10 cellular contexts compared by ENCODE assay signal in genomic region chr11:73072935-73073481, GRCh38.
DNase-seq lines count a peak whose midpoint lies in the region; ATAC-seq, FAIRE-seq and TF ChIP-seq lines count a peak whose summit lies in the region.
"Had no signal": no experiment of that assay in that cellular context is flagged by ENCODE, and none has a peak within 500 bp of the region (broad histone marks: within the 10 kb centered on the region; RNA-seq: fewer than 3 reads in every experiment).

No MANE protein-coding gene starts in this region.

- H3K9ac ChIP-seq in KMS-11, result no peak overlapping the region
- H3K9ac ChIP-seq in GM12878 (ENCODE audit: control insufficient read depth, insufficient read depth, low read length), result peak overlapping the region; percentile 30
- H3K9ac ChIP-seq in mesenchymal stem cell (ENCODE audit: low read length), result peak overlapping the region; percentile 60
- H3K9ac ChIP-seq: parathyroid adenoma had no signal

- TF ChIP-seq POLR2A in GM12878 (IDR thresholded peaks at IDR 0.05; ENCODE audit: low read depth, low read length), result 0 out of 2 replicates have a peak, but pooled peaks have one; percentile 31

- H4K20me1 ChIP-seq in KMS-11 (ENCODE audit: insufficient read depth) (no peaks in the 10 kb centered on the region), GM12878 (ENCODE audit: control insufficient read depth, insufficient read depth) (no peaks in the 10 kb centered on the region)

- POLR2A ChIA-PET in GM12878 (lab: Charles Lee), result no interaction called here

- H3K14ac ChIP-seq in mesenchymal stem cell (ENCODE audit: low read length in 2 of 2), result no peak overlapping the region

- H3K18ac ChIP-seq in mesenchymal stem cell (ENCODE audit: low read depth in 1 of 2, low read length in 2 of 2), result no peak overlapping the region

- intact Hi-C loops in GM12878 (cut with micrococcal nuclease; ENCODE audit: unreplicated experiment), result loop anchor here (5.0 kb wide), 2 partner anchors 64 to 101 kb away; no protein-coding TSS in a partner anchor

- FAIRE-seq in GM12878 (lab: Jason Lieb, UNC), result peak; percentile 93
- FAIRE-seq: K562 had no signal

- peaks cover 10% of the 10 kb centered on the region for H3K79me1 ChIP-seq in mesenchymal stem cell (replicated peaks; ENCODE audit: low read length, poor library complexity, severe bottlenecking)

- H3K27ac ChIP-seq in KMS-11, result peak overlapping the region; percentile 4; the same call in 1 of the 2 replicates
- peak overlapping the region; percentile 71 for H3K27ac ChIP-seq in GM12878 (ENCODE audit: control insufficient read depth, insufficient read depth)
- H3K27ac ChIP-seq in mesenchymal stem cell (ENCODE audit: low read length, poor library complexity, severe bottlenecking), result no peak overlapping the region
- H3K27ac ChIP-seq: parathyroid adenoma had no signal

- peak; percentile 65 for ATAC-seq in GM19438 (IDR thresholded peaks at IDR 0.05; ENCODE audit: low read depth, unreplicated experiment)
- ATAC-seq in GM12878, result peak; percentile 89
- ATAC-seq: K562 had no signal

- H3K79me2 ChIP-seq in KMS-11 (ENCODE audit: insufficient read depth, low read depth), result no peaks in the 10 kb centered on the region
- H3K79me2 ChIP-seq in GM12878 (ENCODE audit: control insufficient read depth, insufficient read depth, low read length), result peaks cover 81% of the 10 kb centered on the region
- H3K79me2 ChIP-seq: parathyroid adenoma had no signal

- H4K8ac ChIP-seq in mesenchymal stem cell (ENCODE audit: low read length), result no peak overlapping the region

- H3K36me3 ChIP-seq in KMS-11 (ENCODE audit: insufficient read depth), result no peaks in the 10 kb centered on the region
- peaks cover 0 to 5% of the 10 kb centered on the region in 2 experiments; a peak in 1 of 4 replicates for H3K36me3 ChIP-seq in GM12878 (ENCODE audit: control insufficient read depth in 2 of 2, insufficient read depth in 2 of 2, low read length in 1 of 2)
- H3K36me3 ChIP-seq in mesenchymal stem cell (ENCODE audit: control insufficient read depth in 1 of 2, insufficient read depth in 2 of 2, low read depth in 1 of 2, low read length in 2 of 2), result peaks cover 0 to 6% of the 10 kb centered on the region in 2 experiments

- no peak overlapping the region for H3K4me3 ChIP-seq in KMS-11 (IDR thresholded peaks at IDR 0.05; ENCODE audit: insufficient read depth, low read depth, low read length)
- H3K4me3 ChIP-seq in GM12878, result peak overlapping the region; percentile 41
- peak overlapping the region in 1 of 2 experiments; percentile 30 for H3K4me3 ChIP-seq in mesenchymal stem cell (ENCODE audit: insufficient read depth in 1 of 2, low read depth in 1 of 2, low read length in 2 of 2)
- H3K4me3 ChIP-seq: K562 had no signal

- SMC1A ChIA-PET in GM12878 (lab: Charles Lee; ENCODE audit: uncharacterized antibody, unreplicated experiment), result interaction anchor here (1.0 to 1.4 kb wide), 16 partner anchors 9 to 121 kb away, joined by 3 to 6 read pairs (median 4); no protein-coding TSS in a partner anchor

- H3K27me3 ChIP-seq in KMS-11 (ENCODE audit: insufficient read depth, low read depth) (no peaks in the 10 kb centered on the region), GM12878 (replicated peaks in 1 of 2; ENCODE audit: control insufficient read depth in 2 of 2, insufficient read depth in 2 of 2, low read length in 1 of 2) (no peaks in the 10 kb centered on the region), mesenchymal stem cell (ENCODE audit: control insufficient read depth in 1 of 2, insufficient read depth in 1 of 2, low read length in 2 of 2) (no peaks in the 10 kb centered on the region)

- TSS peak; percentile 25 for BruUV-seq in GM12878 (replicated peaks; lab: Mats Ljungman, UMichigan)

- no peak overlapping the region for H2AK5ac ChIP-seq in mesenchymal stem cell (ENCODE audit: low read length, severe bottlenecking)

- H3K4me1 ChIP-seq in KMS-11 (ENCODE audit: low read depth, poor library complexity, severe bottlenecking) (peaks cover 25% of the 10 kb centered on the region), GM12878 (ENCODE audit: control insufficient read depth, insufficient read depth, low read length) (peaks cover 15% of the 10 kb centered on the region; the same call in 1 of the 2 replicates), mesenchymal stem cell (ENCODE audit: control insufficient read depth, insufficient read depth, low read depth, low read length) (no peaks in the 10 kb centered on the region)
- H3K4me1 ChIP-seq: parathyroid adenoma had no signal

- no peak for TF ChIP-seq CTCF in KMS-11 (conservative IDR thresholded peaks at IDR 0.05; ENCODE audit: low read depth, low read length)
- no peak for TF ChIP-seq CTCF in GM12878 (IDR thresholded peaks at IDR 0.05 in 2 of 3, conservative IDR thresholded peaks at IDR 0.05 in 1 of 3; ENCODE audit: control insufficient read depth in 2 of 3, extremely low read depth in 1 of 3, insufficient read depth in 1 of 3, low read depth in 3 of 3, low read length in 3 of 3)

- DNase-seq in DMS153 (lab: John Stamatoyannopoulos, UW), result peak; percentile 12
- DNase-seq in GM12878 (ENCODE audit: low read depth, low spot score), result peak; percentile 72
- peak; percentile 41 for DNase-seq in mesenchymal stem cell
- no peak for DNase-seq in NCI-H187 treated with DMSO at 0.1 percent for 48 hours (lab: John Stamatoyannopoulos, UW)
- DNase-seq in stimulated activated CD4-positive, alpha-beta T cell treated with anti-CD3 and anti-CD28 coated beads, Interleukin-2, amount 100 ng/mL, for 48 hours, result no peak
- no peak for DNase-seq in T1000 (lab: John Stamatoyannopoulos, UW)

- CTCF ChIA-PET in GM12878 (lab: Yijun Ruan, JAX), result interaction anchor here (1.2 kb wide), 1 partner anchor 104 kb away, joined by 3 read pairs; no protein-coding TSS in a partner anchor

- TF ChIP-seq EP300 in GM12878 (IDR thresholded peaks at IDR 0.05; ENCODE audit: borderline replicate concordance in 1 of 2, control insufficient read depth in 1 of 2, low read depth in 2 of 2, low read length in 2 of 2), result peak; percentile 65 to 70; a peak in 2 of 4 replicates

- H3K9me3 ChIP-seq in GM12878 (replicated peaks; ENCODE audit: control insufficient read depth, insufficient read depth, low read length) (peaks cover 1% of the 10 kb centered on the region; the same call in 2 of the 3 replicates), mesenchymal stem cell (ENCODE audit: control insufficient read depth, low read length) (peaks cover 6% of the 10 kb centered on the region)

- no peak overlapping the region for H2BK12ac ChIP-seq in mesenchymal stem cell (ENCODE audit: low read length in 2 of 2)

- 0% methylated on average over 2 of the region's 2 CpGs for WGBS in GM12878 (ENCODE audit: insufficient coverage, insufficient replicate concordance, low lambda C conversion rate, missing lambda C conversion rate)
- 64% methylated on average over 2 of the region's 2 CpGs for WGBS in mesenchymal stem cell

- in situ Hi-C loops in GM12878 (cut with MboI), result no loop called here

- H2AFZ ChIP-seq in KMS-11 (ENCODE audit: low read depth), result no peak overlapping the region
- no peak overlapping the region for H2AFZ ChIP-seq in GM12878 (ENCODE audit: control insufficient read depth, low read depth, low read length)
- H2AFZ ChIP-seq in mesenchymal stem cell (ENCODE audit: low read depth, low read length), result no peak overlapping the region
- H2AFZ ChIP-seq: parathyroid adenoma had no signal

- no peak overlapping the region for H4K91ac ChIP-seq in mesenchymal stem cell (ENCODE audit: low read length)

- H3K4ac ChIP-seq in mesenchymal stem cell (ENCODE audit: low read depth in 1 of 2, low read length in 2 of 2), result no peak overlapping the region

- no peak overlapping the region for H3K23ac ChIP-seq in mesenchymal stem cell (ENCODE audit: low read length in 2 of 2)

- TF ChIP-seq RAD21 in GM12878 (IDR thresholded peaks at IDR 0.05; ENCODE audit: insufficient read depth, low read depth, low read length), result no peak

- no peak overlapping the region for H2BK5ac ChIP-seq in mesenchymal stem cell (ENCODE audit: low read depth, low read length, poor library complexity, severe bottlenecking)

- RAD21 ChIA-PET in GM12878 (lab: Charles Lee; ENCODE audit: unreplicated experiment), result interaction anchor here (0.6 to 1.4 kb wide), 12 partner anchors 13 to 157 kb away, joined by 3 to 8 read pairs (median 3); partner anchors contain the start of gene FCHSD2

- H3K4me2 ChIP-seq in KMS-11 (peak overlapping the region; percentile 23; the same call in 1 of the 2 replicates), GM12878 (ENCODE audit: control insufficient read depth, insufficient read depth) (peak overlapping the region; percentile 58), mesenchymal stem cell (ENCODE audit: low read length, poor library complexity, severe bottlenecking) (no peak overlapping the region)

- H2BK120ac ChIP-seq in mesenchymal stem cell (ENCODE audit: low read depth, low read length), result no peak overlapping the region

- no peak overlapping the region for H2BK15ac ChIP-seq in mesenchymal stem cell (ENCODE audit: low read depth, poor library complexity, severe bottlenecking)

TF ChIP-seq in GM12878, 131 proteins besides CTCF, POLR2A, EP300 and RAD21 (continues in another document):
- no peak for TF ChIP-seq RB1 (IDR thresholded peaks at IDR 0.05; ENCODE audit: borderline replicate concordance)
- TF ChIP-seq TBL1XR1 (IDR thresholded peaks at IDR 0.05; ENCODE audit: low read depth, low read length), result no peak
- TF ChIP-seq POLR2AphosphoS2 (IDR thresholded peaks at IDR 0.05; ENCODE audit: low read depth, low read length), result no peak
- TF ChIP-seq MTA2 (IDR thresholded peaks at IDR 0.05; ENCODE audit: low read depth), result peak; percentile 98
- TF ChIP-seq CHD4 (IDR thresholded peaks at IDR 0.05), result no peak
- TF ChIP-seq TARDBP (IDR thresholded peaks at IDR 0.05; ENCODE audit: borderline replicate concordance), result no peak
- TF ChIP-seq BRCA1 (IDR thresholded peaks at IDR 0.05; ENCODE audit: low read depth, low read length), result no peak
- TF ChIP-seq GATAD2B (conservative IDR thresholded peaks at IDR 0.05; ENCODE audit: low read depth), result no peak
- no peak for TF ChIP-seq SIN3A (IDR thresholded peaks at IDR 0.05; ENCODE audit: low read depth, low read length)
- no peak for TF ChIP-seq ZNF384 (IDR thresholded peaks at IDR 0.05; ENCODE audit: borderline replicate concordance, low read depth, low read length)

Comparison
In these comparisons a context has a peak if more than half of its experiments do, and no peak if none do; other contexts are left out.
1. DNase-seq: peak in DMS153 (single experiment), GM12878 (single experiment) and mesenchymal stem cell (single experiment); none in NCI-H187 treated with DMSO at 0.1 percent for 48 hours (single experiment), stimulated activated CD4-positive, alpha-beta T cell treated with anti-CD3 and anti-CD28 coated beads, Interleukin-2, amount 100 ng/mL, for 48 hours (0 of 2) and T1000 (single experiment).